8 cellular contexts compared by ENCODE assay signal in genomic region chr7:130865408-130866236, GRCh38.
A peak's percentile ranks its signal among the peaks of the same experiment; 100 is the strongest.
DNase-seq lines count a peak whose midpoint lies in the region; ATAC-seq and TF ChIP-seq lines count a peak whose summit lies in the region.

No MANE protein-coding gene starts in this region.

- ATAC-seq in GM23338 (peak; percentile 86), natural killer cell (no peak)

- TF ChIP-seq POLR2A in erythroblast (IDR thresholded peaks at IDR 0.05; ENCODE audit: low read length): no peak

- H3K9me2 ChIP-seq in GM23338 (ENCODE audit: insufficient read depth): peaks cover 5% of the 10 kb centered on the region; the same call in 1 of the 2 replicates

- no peaks in the 10 kb centered on the region for H3K36me3 ChIP-seq in GM23338 (ENCODE audit: insufficient read depth)

- H2AFZ ChIP-seq in GM23338: no peak overlapping the region

- peak overlapping the region; percentile 29; the same call in 1 of the 2 replicates for H3K27ac Mint-ChIP-seq in GM23338
- no peak overlapping the region for H3K27ac Mint-ChIP-seq in natural killer cell

- no peak overlapping the region for H3K4me3 ChIP-seq in GM23338

- H3K27me3 Mint-ChIP-seq in GM23338 (ENCODE audit: insufficient read depth, low read depth, poor library complexity): no peaks in the 10 kb centered on the region
- H3K27me3 Mint-ChIP-seq in natural killer cell (ENCODE audit: low read depth in 2 of 2): no peaks in the 10 kb centered on the region

- H3K27me3 ChIP-seq in GM23338 (ENCODE audit: insufficient read depth): no peaks in the 10 kb centered on the region

- H3K4me2 ChIP-seq in GM23338: no peak overlapping the region

- H3K4me3 Mint-ChIP-seq in GM23338: no peak overlapping the region
- no peak overlapping the region for H3K4me3 Mint-ChIP-seq in natural killer cell

- H3K4me1 Mint-ChIP-seq in GM23338 (peaks cover 3% of the 10 kb centered on the region; the same call in 1 of the 3 replicates), natural killer cell (peaks cover 0 to 5% of the 10 kb centered on the region in 2 donors)

- H3K9me3 Mint-ChIP-seq in GM23338 (peaks cover 21% of the 10 kb centered on the region), natural killer cell (no peaks in the 10 kb centered on the region)

- in situ Hi-C loops in SK-MEL-5 (cut with HindIII; ENCODE audit: low pct_unique_long_range_greater_than_20kb, low sequenced_read_pairs): no loop called here

- H4K20me1 ChIP-seq in GM23338 (replicated peaks; ENCODE audit: insufficient read depth): peaks cover 6% of the 10 kb centered on the region; the same call in 1 of the 2 replicates

- peak in 1 of 2 experiments; percentile 25; a peak in 1 of 4 replicates for TF ChIP-seq CTCF in GM23338 (conservative IDR thresholded peaks at IDR 0.05; ENCODE audit: low read depth in 2 of 2)
- TF ChIP-seq CTCF in natural killer cell (IDR thresholded peaks at IDR 0.05): no peak
- TF ChIP-seq CTCF in GM10266 (IDR thresholded peaks at IDR 0.05; ENCODE audit: control insufficient read depth, insufficient read depth, low read depth, missing control alignments): no peak

- DNase-seq in A172 (ENCODE audit: low spot score) (peak; percentile 37), GM23338 (ENCODE audit: low spot score) (peak; percentile 83), SK-MEL-5 (ENCODE audit: low read depth, low spot score) (peak; percentile 81), erythroblast (lab: John Stamatoyannopoulos, UW) (peak; percentile 14 to 21), natural killer cell (no peak), GM10266 (ENCODE audit: extremely low spot score) (no peak), DMS79 (lab: John Stamatoyannopoulos, UW) (no peak), epidermal melanocyte (ENCODE audit: insufficient read length, low spot score) (no peak)

- no peak overlapping the region for H3K27ac ChIP-seq in GM23338 (ENCODE audit: low read depth)

- no peaks in the 10 kb centered on the region for H3F3A ChIP-seq in GM23338 (replicated peaks; ENCODE audit: low read depth)

- no peaks in the 10 kb centered on the region for H3K4me1 ChIP-seq in GM23338 (ENCODE audit: insufficient read depth)

- no peaks in the 10 kb centered on the region for H3K79me2 ChIP-seq in GM23338 (replicated peaks; ENCODE audit: insufficient read depth)

- H3K36me3 Mint-ChIP-seq in GM23338 (ENCODE audit: low read depth) (peaks cover 12% of the 10 kb centered on the region; the same call in 2 of the 3 replicates), natural killer cell (peaks cover 13% of the 10 kb centered on the region)

- intact Hi-C loops in natural killer cell (cut with micrococcal nuclease): no loop called here

TF ChIP-seq in GM23338, 12 proteins besides CTCF, POLR2A, EP300 and RAD21:
- peak; percentile 68 for TF ChIP-seq CREB1 (CRISPR knock-in tag; IDR thresholded peaks at IDR 0.05; ENCODE audit: low read depth)
- TF ChIP-seq JUNB (IDR thresholded peaks at IDR 0.05; ENCODE audit: unreplicated experiment): no peak
- no peak for TF ChIP-seq ZNF462 (CRISPR knock-in tag; IDR thresholded peaks at IDR 0.05)
- TF ChIP-seq REST (IDR thresholded peaks at IDR 0.05; ENCODE audit: unreplicated experiment): peak; percentile 86
- TF ChIP-seq NANOG (IDR thresholded peaks at IDR 0.05; ENCODE audit: borderline replicate concordance): no peak

Comparison
In these comparisons a context has a peak if more than half of its experiments do, and no peak if none do; other contexts are left out.
1. DNase-seq: peak in A172 (single experiment), GM23338 (single experiment), SK-MEL-5 (single experiment) and erythroblast (2 of 2); none in natural killer cell (single experiment), GM10266 (single experiment), DMS79 (single experiment) and epidermal melanocyte (single experiment).